8 cellular contexts compared by ENCODE assay signal in genomic region chr5:140401362-140402257, GRCh38. TPM values are rescaled to one million over a fixed set of nuclear protein-coding genes. Genes with fewer than 3 reads are reported as not detected.
A peak's percentile ranks its signal among the peaks of the same experiment; 100 is the strongest.
DNase-seq lines count a peak whose midpoint lies in the region; ATAC-seq, FAIRE-seq and TF ChIP-seq lines count a peak whose summit lies in the region.

ANKHD1 (plus strand) TSS chr5:140401833; CDS start chr5:140401968, 135 bp downstream.

- H3K27me3 ChIP-seq in SU-DHL-6 (ENCODE audit: low read length) (no peaks in the 10 kb centered on the region), pancreas (no peaks in the 10 kb centered on the region), tibial artery (no peaks in the 10 kb centered on the region)

- H3K9me2 ChIP-seq in SU-DHL-6 (replicated peaks; ENCODE audit: insufficient read depth, low read length) = no peaks in the 10 kb centered on the region

- WGBS in pancreas, 2 donors = 0% methylated on average over 69 to 83 of the region's 83 CpGs

- intact Hi-C loops in Right ventricle myocardium inferior (cut with DNase I) (loop anchor here (2.0 to 5.0 kb wide), 4 partner anchors 146 to 291 kb away; partner anchors contain the start of genes APBB3, EIF4EBP3, HARS1 and HARS2), pancreas (cut with DNase I) (no loop called here), tibial artery (cut with DNase I; ENCODE audit: low total_unique reads) (loop anchor here (5.0 to 10.0 kb wide), 4 partner anchors 163 to 1113 kb away; partner anchors contain the start of genes APBB3, HARS1, HARS2 and IK)

- FAIRE-seq in pancreas (lab: Jason Lieb, UNC) = peak; percentile 96

- peak within 1 kb of the TSS; percentile 87 for H2AFZ ChIP-seq in SU-DHL-6 (ENCODE audit: low read depth, low read length, severe bottlenecking)

- H3K4me1 ChIP-seq in pancreas (peaks cover 0 to 26% (median 3%) of the 10 kb centered on the region in 3 donors), tibial artery (peaks cover 0 to 48% (median 28%) of the 10 kb centered on the region in 4 donors)

- H3K4me2 ChIP-seq in SU-DHL-6 (ENCODE audit: low read depth, low read length, poor library complexity, severe bottlenecking) = peak within 1 kb of the TSS; percentile 92

- no peaks in the 10 kb centered on the region for H3K36me3 ChIP-seq in SU-DHL-6 (ENCODE audit: low read length)
- no peaks in the 10 kb centered on the region for H3K36me3 ChIP-seq in pancreas
- peaks cover 0 to 7% (median 3%) of the 10 kb centered on the region in 3 donors for H3K36me3 ChIP-seq in tibial artery

- H4K20me1 ChIP-seq in SU-DHL-6 (ENCODE audit: low read depth, low read length) = peaks cover 22% of the 10 kb centered on the region; the same call in 1 of the 2 replicates

- TF ChIP-seq POLR2A in GM10847 (IDR thresholded peaks at IDR 0.05; ENCODE audit: extremely low read depth, insufficient read length) = peak; percentile 85

- peak within 1 kb of the TSS; percentile 97 for H3K9ac ChIP-seq in SU-DHL-6 (ENCODE audit: low read length)

- peaks cover 74% of the 10 kb centered on the region for H3K79me2 ChIP-seq in SU-DHL-6 (ENCODE audit: insufficient read depth, low read length)

- DNase-seq in NCI-H128 (lab: John Stamatoyannopoulos, UW; ENCODE audit: unreplicated experiment) (peak; percentile 98), Right ventricle myocardium inferior (ENCODE audit: missing footprints) (peak; percentile 99), pancreas (peak; percentile 94 to 99 (median 98)), tibial artery (peak; percentile 99 to 100)
- peak; percentile 90 for DNase-seq in activated naive CD8-positive, alpha-beta T cell treated with anti-CD3 and anti-CD28 coated beads, Interleukin-2, amount 50 U/mL, for 16 hours (ENCODE audit: low read depth, low spot score)

- TF ChIP-seq CTCF in SU-DHL-6 (IDR thresholded peaks at IDR 0.05; ENCODE audit: insufficient read depth, low read length, poor library complexity, severe bottlenecking) (no peak), pancreas (IDR thresholded peaks at IDR 0.05) (no peak), tibial artery (IDR thresholded peaks at IDR 0.05) (no peak)

- peaks cover 15% of the 10 kb centered on the region; the same call in 1 of the 2 replicates for H3F3A ChIP-seq in SU-DHL-6 (ENCODE audit: insufficient read depth)

- H3K9me3 ChIP-seq in SU-DHL-6 (ENCODE audit: insufficient read depth, low read length) (no peaks in the 10 kb centered on the region), pancreas (no peaks in the 10 kb centered on the region), tibial artery (no peaks in the 10 kb centered on the region)

- peak within 1 kb of the TSS; percentile 88 for H3K27ac ChIP-seq in SU-DHL-6 (ENCODE audit: low read depth, low read length)
- H3K27ac ChIP-seq in pancreas = peak within 1 kb of the TSS; percentile 92 to 96 (median 94)
- H3K27ac ChIP-seq in tibial artery = peak within 1 kb of the TSS; percentile 96 to 97

- ATAC-seq in HG02678 (IDR thresholded peaks at IDR 0.05; ENCODE audit: unreplicated experiment) (peak; percentile 81), Right ventricle myocardium inferior (peak; percentile 95), pancreas (peak; percentile 82 to 93 (median 85))

- H3K4me3 ChIP-seq in SU-DHL-6 (ENCODE audit: insufficient read depth, low read length, poor library complexity, severe bottlenecking) (peak within 1 kb of the TSS; percentile 87), pancreas (peak within 1 kb of the TSS; percentile 97 to 99 (median 98)), tibial artery (peak within 1 kb of the TSS; percentile 76 to 97)

RNA-seq across cellular contexts. Expression of gene ANKHD1, which starts in this region (rescaled TPM):
- total RNA-seq in Right ventricle myocardium inferior = 57.2 TPM
- total RNA-seq in pancreas = 10 to 100 TPM; 56.0 to 77.7 (median 64.0) TPM
- polyA plus RNA-seq in pancreas = 10 to 100 TPM; 56.4 to 76.1 TPM

Comparison
In these comparisons a context has a peak if more than half of its experiments do, and no peak if none do; other contexts are left out.
1. Peak in every context shown above with its lines: DNase-seq, ATAC-seq, H3K4me3 ChIP-seq and H3K27ac ChIP-seq.
2. intact Hi-C loops: an anchor here in Right ventricle myocardium inferior (2.0 to 5.0 kb wide) and tibial artery (5.0 to 10.0 kb wide); none called in pancreas.